Comparison of ENCODE assay signal across 13 cellular contexts in genomic region chr6:128554302-128554701, GRCh38. TPM values are rescaled to one million over a fixed set of nuclear protein-coding genes. Genes with fewer than 3 reads are reported as not detected.
DNase-seq lines count a peak whose midpoint lies in the region; ATAC-seq and TF ChIP-seq lines count a peak whose summit lies in the region.
"Had no signal": no experiment of that assay in that cellular context is flagged by ENCODE, and none has a peak within 500 bp of the region (broad histone marks: within the 10 kb centered on the region; RNA-seq: fewer than 3 reads in every experiment).

No MANE protein-coding gene starts in this region.

- no peak for TF ChIP-seq RAD21 in neural cell (conservative IDR thresholded peaks at IDR 0.05)

- intact Hi-C loops in OCI-LY7 (cut with micrococcal nuclease; ENCODE audit: unreplicated experiment), result no loop called here

- no peaks in the 10 kb centered on the region for H3K9me3 ChIP-seq in OCI-LY7 (ENCODE audit: low read length)
- H3K9me3 ChIP-seq in neural cell (ENCODE audit: low read length), result no peaks in the 10 kb centered on the region
- H3K9me3 ChIP-seq: Caco-2, neutrophil had no signal

- no peaks in the 10 kb centered on the region for H3K9me2 ChIP-seq in OCI-LY7 (ENCODE audit: insufficient read depth, low read length)
- H3K9me2 ChIP-seq in neural cell (ENCODE audit: insufficient read depth, low read length), result no peaks in the 10 kb centered on the region

- no peak for TF ChIP-seq EP300 in neural cell (conservative IDR thresholded peaks at IDR 0.05; ENCODE audit: poor library complexity, severe bottlenecking)

- H3K27ac ChIP-seq in C4-2B (no peak overlapping the region), OCI-LY7 (ENCODE audit: low read depth, low read length, poor library complexity, severe bottlenecking) (no peak overlapping the region), neural cell (ENCODE audit: low read length) (no peak overlapping the region)
- H3K27ac ChIP-seq: neutrophil had no signal

- H3K36me3 ChIP-seq in OCI-LY7 (ENCODE audit: insufficient read depth, low read length) (no peaks in the 10 kb centered on the region), neural cell (ENCODE audit: insufficient read depth, low read length) (no peaks in the 10 kb centered on the region)
- H3K36me3 ChIP-seq: neutrophil had no signal

- TF ChIP-seq CTCF in C4-2B (conservative IDR thresholded peaks at IDR 0.05) (peak; percentile 31), OCI-LY7 (conservative IDR thresholded peaks at IDR 0.05; ENCODE audit: low read length) (0 out of 2 replicates have a peak, but pooled peaks have one; percentile 15), epithelial cell of proximal tubule (conservative IDR thresholded peaks at IDR 0.05; ENCODE audit: low read depth, low read length) (peak; percentile 54), neural cell (IDR thresholded peaks at IDR 0.05; ENCODE audit: poor library complexity, severe bottlenecking) (peak; percentile 41)

- no peak overlapping the region for H2AFZ ChIP-seq in OCI-LY7 (ENCODE audit: low read length)
- H2AFZ ChIP-seq in neural cell (ENCODE audit: low read depth, low read length), result no peak overlapping the region

- H4K20me1 ChIP-seq in OCI-LY7 (ENCODE audit: insufficient read depth, low read length) (no peaks in the 10 kb centered on the region), neural cell (ENCODE audit: insufficient read depth) (no peaks in the 10 kb centered on the region)

- H3K79me2 ChIP-seq in OCI-LY7 (ENCODE audit: insufficient read depth, low read depth, low read length), result no peaks in the 10 kb centered on the region
- no peaks in the 10 kb centered on the region for H3K79me2 ChIP-seq in neural cell (replicated peaks; ENCODE audit: insufficient read depth, low read length)

- no peak for DNase-seq in OCI-LY7 (ENCODE audit: low spot score)
- DNase-seq in epithelial cell of proximal tubule (ENCODE audit: low read depth), result no peak
- no peak for DNase-seq in NCI-H526 treated with DMSO at 0.1 percent for 48 hours (lab: John Stamatoyannopoulos, UW)
- no peak for DNase-seq in activated CD4-positive, alpha-beta T cell treated with anti-CD3 and anti-CD28 coated beads, Interleukin-2, amount 50 U/mL, for 1 hour
- DNase-seq: activated CD8-positive, alpha-beta T cell treated with anti-CD3 and anti-CD28 coated beads, Interleukin-2, amount 10 ng/mL, durations not matched to agents 7 days and 5 days; activated naive CD8-positive, alpha-beta T cell treated with anti-CD3 and anti-CD28 coated beads, Interleukin-2, amount 10 ng/mL, durations not matched to agents 7 days and 5 days; Caco-2; NCI-H82 had no signal

- H3K4me2 ChIP-seq in OCI-LY7 (ENCODE audit: low read length), result no peak overlapping the region
- H3K4me2 ChIP-seq in neural cell (ENCODE audit: low read length), result no peak overlapping the region

- H3K4me3 ChIP-seq in OCI-LY7 (ENCODE audit: low read depth, low read length, poor library complexity, severe bottlenecking) (no peak overlapping the region), epithelial cell of proximal tubule (ENCODE audit: low read depth, low read length) (no peak overlapping the region), neural cell (ENCODE audit: low read length) (no peak overlapping the region)

- CTCF ChIA-PET in OCI-LY7 (lab: Charles Lee; ENCODE audit: unreplicated experiment), result no interaction called here

- no peaks in the 10 kb centered on the region for H3F3A ChIP-seq in neural cell (ENCODE audit: insufficient read depth, low read length, poor library complexity, severe bottlenecking)

- H3K4me1 ChIP-seq in OCI-LY7 (ENCODE audit: insufficient read depth, low read length, poor library complexity, severe bottlenecking), result no peaks in the 10 kb centered on the region

- no peaks in the 10 kb centered on the region for H3K27me3 ChIP-seq in neural cell (ENCODE audit: insufficient read depth, low read depth, low read length)
- H3K27me3 ChIP-seq: neutrophil had no signal

- no peak overlapping the region for H3K9ac ChIP-seq in neural cell (ENCODE audit: low read length)

- ATAC-seq in HG03460 (IDR thresholded peaks at IDR 0.05; ENCODE audit: unreplicated experiment), result no peak
- ATAC-seq in HG02852 (IDR thresholded peaks at IDR 0.05; ENCODE audit: unreplicated experiment), result no peak
- ATAC-seq: activated CD8-positive, alpha-beta T cell treated with anti-CD3 and anti-CD28 coated beads, Interleukin-2, amount 10 ng/mL, durations not matched to agents 7 days and 5 days had no signal

- no TSS peak for BruUV-seq in OCI-LY7 (replicated peaks; lab: Mats Ljungman, UMichigan)

- POLR2A ChIA-PET in OCI-LY7 (lab: Charles Lee), result no interaction called here

TF ChIP-seq in neural cell, 6 proteins besides CTCF, POLR2A, EP300 and RAD21:
- no peak for TF ChIP-seq TAF1 (IDR thresholded peaks at IDR 0.05; ENCODE audit: low read depth)

RNA-seq across cellular contexts. Expression of gene PTPRK, which starts 33.9 kb away (rescaled TPM):
- total RNA-seq in OCI-LY7 (2014; rRNA removed; shearing (Covaris generic)), result not detected in 2 replicates
- total RNA-seq in OCI-LY7 (2022) (0.48 TPM in 1 of 2 replicates, not detected in the other), epithelial cell of proximal tubule (41.5 and 42.5 TPM in 2 replicates)
- 10.4 and 14.9 TPM in 2 replicates for polyA plus RNA-seq in neural cell
- polyA minus RNA-seq in neural cell, result 47.0 and 49.2 TPM in 2 replicates

Comparison
In these comparisons a context has a peak if more than half of its experiments do, and no peak if none do; other contexts are left out.
1. RNA of gene PTPRK, which starts 33.9 kb away (total RNA-seq): 41.5 to 42.5 TPM in epithelial cell of proximal tubule; 0.48 TPM in OCI-LY7; every median in the first group is over 10 times any median in the second.
2. Peak in every context shown above with its lines, with median percentiles within 50 percentile points of each other: CTCF ChIP-seq.